In the genomic region with DNA sequence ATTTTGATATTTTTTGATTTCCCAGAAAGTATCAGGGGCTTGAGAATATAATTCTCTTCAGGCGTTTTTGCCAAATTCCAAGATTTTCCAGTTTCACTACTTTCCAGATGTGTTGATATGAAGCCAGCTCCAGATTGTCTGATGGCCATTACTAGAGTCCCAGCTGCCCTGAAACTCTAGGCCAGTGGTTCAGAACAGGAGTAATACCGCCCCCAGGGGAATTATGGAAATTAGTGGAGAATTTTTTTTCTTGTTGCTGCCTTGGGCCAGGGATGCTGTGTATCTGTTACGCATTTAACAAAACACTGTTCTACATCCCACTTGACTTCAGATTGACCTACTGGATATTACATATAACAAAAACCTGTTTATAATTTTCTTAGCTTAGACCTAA, we compare ENCODE assay signal across 11 cellular contexts.
A peak's percentile ranks its signal among the peaks of the same experiment; 100 is the strongest.
DNase-seq lines count a peak whose midpoint lies in the region; ATAC-seq, FAIRE-seq and TF ChIP-seq lines count a peak whose summit lies in the region.
"Had no signal": no experiment of that assay in that cellular context is flagged by ENCODE, and none has a peak within 500 bp of the region (broad histone marks: within the 10 kb centered on the region; RNA-seq: fewer than 3 reads in every experiment).

No MANE protein-coding gene starts in this region.

- CTCF ChIA-PET in MCF 10A (lab: Yijun Ruan, JAX) (interaction anchor here (0.6 to 9.6 kb wide), 49 partner anchors 8 to 1136 kb away, joined by 3 to 151 read pairs (median 4); no protein-coding TSS in a partner anchor), mammary epithelial cell (lab: Charles Lee; ENCODE audit: low non-redundant PET) (interaction anchor here (0.6 to 2.1 kb wide), 2 partner anchors 10 to 838 kb away, joined by 3 to 17 read pairs; no protein-coding TSS in a partner anchor), Panc1 (lab: Charles Lee) (interaction anchor here (2.5 kb wide), 1 partner anchor 838 kb away, joined by 10 read pairs; no protein-coding TSS in a partner anchor)
- CTCF ChIA-PET in activated CD4-positive, alpha-beta memory T cell treated with anti-CD3 and anti-CD28 coated beads for 36 hours (lab: Charles Lee), result interaction anchor here (0.5 to 3.8 kb wide), 6 partner anchors 9 to 839 kb away, joined by 3 to 32 read pairs (median 4); no protein-coding TSS in a partner anchor

- no peak overlapping the region for H3K4me2 ChIP-seq in mammary epithelial cell (ENCODE audit: insufficient read depth, low read depth, low read length)

- no peak for FAIRE-seq in urothelium cell line (lab: Jason Lieb, UNC)

- no peak overlapping the region for H3K27ac Mint-ChIP-seq in MCF 10A (ENCODE audit: low read depth, unreplicated experiment)
- no peak overlapping the region for H3K27ac Mint-ChIP-seq in CD14-positive monocyte
- no peak overlapping the region for H3K27ac Mint-ChIP-seq in activated CD4-positive, alpha-beta memory T cell treated with anti-CD3 and anti-CD28 coated beads for 36 hours
- H3K27ac Mint-ChIP-seq: activated B cell treated with CpG ODN at 0.5 μM for 24 hours, IgD-negative memory B cell had no signal

- H4K20me1 ChIP-seq in mammary epithelial cell (ENCODE audit: insufficient read depth, low read length), result no peaks in the 10 kb centered on the region

- H3K4me1 ChIP-seq in mammary epithelial cell (ENCODE audit: insufficient read depth, low read length), result no peaks in the 10 kb centered on the region
- H3K4me1 ChIP-seq in Panc1 (ENCODE audit: control insufficient read depth, insufficient read depth, low read length), result no peaks in the 10 kb centered on the region; the same call in 1 of the 2 replicates

- dilution Hi-C loops in mammary epithelial cell (cut with HindIII; ENCODE audit: low sequenced_read_pairs), result no loop called here

- H3K27me3 Mint-ChIP-seq in MCF 10A (ENCODE audit: insufficient read depth, unreplicated experiment), result peaks cover 85% of the 10 kb centered on the region
- peaks cover 5 to 11% (median 9%) of the 10 kb centered on the region in 3 donors for H3K27me3 Mint-ChIP-seq in CD14-positive monocyte (ENCODE audit: low read depth in 3 of 3)
- H3K27me3 Mint-ChIP-seq in activated CD4-positive, alpha-beta memory T cell treated with anti-CD3 and anti-CD28 coated beads for 36 hours, result peaks cover 4% of the 10 kb centered on the region

- no peaks in the 10 kb centered on the region for H3K27me3 ChIP-seq in mammary epithelial cell (ENCODE audit: insufficient read depth, low read length)
- H3K27me3 ChIP-seq in Panc1 (ENCODE audit: control insufficient read depth, insufficient read depth, low read length), result peaks cover 5% of the 10 kb centered on the region; the same call in 1 of the 2 replicates

- H3K9me3 Mint-ChIP-seq in MCF 10A (ENCODE audit: unreplicated experiment) (no peaks in the 10 kb centered on the region), CD14-positive monocyte (no peaks in the 10 kb centered on the region)
- H3K9me3 Mint-ChIP-seq in activated CD4-positive, alpha-beta memory T cell treated with anti-CD3 and anti-CD28 coated beads for 36 hours, result no peaks in the 10 kb centered on the region
- H3K9me3 Mint-ChIP-seq: activated B cell treated with CpG ODN at 0.5 μM for 24 hours, IgD-negative memory B cell had no signal

- no peaks in the 10 kb centered on the region for H3K9me3 ChIP-seq in mammary epithelial cell (replicated peaks; ENCODE audit: insufficient read depth, low read length)
- no peaks in the 10 kb centered on the region for H3K9me3 ChIP-seq in Panc1 (ENCODE audit: control insufficient read depth, insufficient read depth, low read depth, low read length)

- H3K36me3 Mint-ChIP-seq in MCF 10A (ENCODE audit: insufficient read depth, unreplicated experiment), result no peaks in the 10 kb centered on the region
- H3K36me3 Mint-ChIP-seq in CD14-positive monocyte, result no peaks in the 10 kb centered on the region
- no peaks in the 10 kb centered on the region for H3K36me3 Mint-ChIP-seq in activated CD4-positive, alpha-beta memory T cell treated with anti-CD3 and anti-CD28 coated beads for 36 hours
- H3K36me3 Mint-ChIP-seq: IgD-negative memory B cell had no signal

- H3K36me3 ChIP-seq in mammary epithelial cell (ENCODE audit: insufficient read depth, low read length) (no peaks in the 10 kb centered on the region), Panc1 (ENCODE audit: control insufficient read depth, insufficient read depth, low read length) (no peaks in the 10 kb centered on the region)

- H3K4me1 Mint-ChIP-seq in MCF 10A (ENCODE audit: insufficient read depth, unreplicated experiment), result no peaks in the 10 kb centered on the region
- H3K4me1 Mint-ChIP-seq in CD14-positive monocyte, result no peaks in the 10 kb centered on the region
- H3K4me1 Mint-ChIP-seq in activated CD4-positive, alpha-beta memory T cell treated with anti-CD3 and anti-CD28 coated beads for 36 hours (ENCODE audit: low read depth), result peaks cover 4% of the 10 kb centered on the region
- H3K4me1 Mint-ChIP-seq: activated B cell treated with CpG ODN at 0.5 μM for 24 hours had no signal

- no peak overlapping the region for H3K9ac ChIP-seq in mammary epithelial cell (ENCODE audit: insufficient read depth, low read length)

- intact Hi-C loops in MCF 10A (cut with micrococcal nuclease) (loop anchor here (1.0 to 10.0 kb wide), 6 partner anchors 334 to 838 kb away; no protein-coding TSS in a partner anchor), mammary epithelial cell (cut with micrococcal nuclease) (loop anchor here (1.0 to 10.0 kb wide), 8 partner anchors 146 to 838 kb away; no protein-coding TSS in a partner anchor), Panc1 (cut with micrococcal nuclease; ENCODE audit: unreplicated experiment) (loop anchor here (1.0 to 10.0 kb wide), 4 partner anchors 348 to 838 kb away; no protein-coding TSS in a partner anchor), CD14-positive monocyte (cut with micrococcal nuclease) (loop anchor here (5.0 to 10.0 kb wide), 2 partner anchors 836 to 838 kb away; no protein-coding TSS in a partner anchor)
- intact Hi-C loops in activated CD4-positive, alpha-beta memory T cell treated with anti-CD3 and anti-CD28 coated beads for 36 hours (cut with micrococcal nuclease), result loop anchor here (1.0 kb wide), 1 partner anchor 771 kb away; no protein-coding TSS in a partner anchor

- in situ Hi-C loops in mammary epithelial cell (cut with MboI; ENCODE audit: low sequenced_read_pairs in 2 of 2) (loop anchor here in 1 of 2 donors (25.0 kb wide), 1 partner anchor 363 kb away; no protein-coding TSS in a partner anchor), Panc1 (cut with HindIII; ENCODE audit: low pct_unique_long_range_greater_than_20kb, low sequenced_read_pairs) (no loop called here)

- H3K4me3 Mint-ChIP-seq in MCF 10A (ENCODE audit: unreplicated experiment) (no peak overlapping the region), CD14-positive monocyte (no peak overlapping the region)
- no peak overlapping the region for H3K4me3 Mint-ChIP-seq in activated CD4-positive, alpha-beta memory T cell treated with anti-CD3 and anti-CD28 coated beads for 36 hours
- H3K4me3 Mint-ChIP-seq: activated B cell treated with CpG ODN at 0.5 μM for 24 hours had no signal

- H3K4me3 ChIP-seq in mammary epithelial cell (replicated peaks in 1 of 3; ENCODE audit: insufficient read depth in 1 of 3, low read depth in 2 of 3, low read length in 3 of 3) (no peak overlapping the region), Panc1 (ENCODE audit: low read depth in 2 of 2, low read length in 2 of 2) (no peak overlapping the region)

- H2AFZ ChIP-seq in mammary epithelial cell (ENCODE audit: low read depth, low read length), result no peak overlapping the region

- POLR2A ChIA-PET in MCF 10A (lab: Yijun Ruan, JAX), result no interaction called here
- POLR2A ChIA-PET in Panc1 (lab: Charles Lee), result no interaction called here
- POLR2A ChIA-PET in activated CD4-positive, alpha-beta memory T cell treated with anti-CD3 and anti-CD28 coated beads for 36 hours (lab: Charles Lee), result no interaction called here

- H3K27ac ChIP-seq in mammary epithelial cell (ENCODE audit: insufficient read depth, low read depth, low read length) (no peak overlapping the region), Panc1 (ENCODE audit: low read length) (no peak overlapping the region)

- ATAC-seq in Panc1 (0 out of 2 replicates have a peak, but pooled peaks have one; percentile 45), GM18858 (IDR thresholded peaks at IDR 0.05; ENCODE audit: unreplicated experiment) (no peak)

- BruUV-seq in MCF 10A (replicated peaks; lab: Mats Ljungman, UMichigan), result no TSS peak
- no TSS peak for BruUV-seq in mammary epithelial cell (replicated peaks; lab: Mats Ljungman, UMichigan)
- BruUV-seq in Panc1 (replicated peaks; lab: Mats Ljungman, UMichigan), result no TSS peak

- no peak for TF ChIP-seq CTCF in MCF 10A (IDR thresholded peaks at IDR 0.05; ENCODE audit: unreplicated experiment)
- TF ChIP-seq CTCF in mammary epithelial cell (conservative IDR thresholded peaks at IDR 0.05 in 1 of 2, IDR thresholded peaks at IDR 0.05 in 1 of 2; ENCODE audit: extremely low read depth in 1 of 2, insufficient read depth in 1 of 2, low read depth in 1 of 2, low read length in 2 of 2), result no peak
- TF ChIP-seq CTCF in Panc1 (IDR thresholded peaks at IDR 0.05), result no peak
- no peak for TF ChIP-seq CTCF in CD14-positive monocyte (IDR thresholded peaks at IDR 0.05)

- DNase-seq in MCF 10A (ENCODE audit: unreplicated experiment), result peak; percentile 4
- DNase-seq in mammary epithelial cell, result no peak
- no peak for DNase-seq in Panc1 (ENCODE audit: low read depth, low spot score)
- peak; percentile 19 for DNase-seq in foreskin melanocyte
- DNase-seq in urothelium cell line (ENCODE audit: low spot score), result peak; percentile 13
- DNase-seq in CD14-positive monocyte (ENCODE audit: low spot score), result no peak
- no peak for DNase-seq in activated CD4-positive, alpha-beta memory T cell treated with anti-CD3 and anti-CD28 coated beads for 36 hours
- DNase-seq: NCI-H2029 had no signal

- 50% methylated on average over 3 of the region's 3 CpGs for WGBS in mammary epithelial cell (ENCODE audit: low coverage, missing lambda C conversion rate)

- H3K79me2 ChIP-seq in mammary epithelial cell (ENCODE audit: insufficient read depth, low read length), result no peaks in the 10 kb centered on the region

Comparison
In these comparisons a context has a peak if more than half of its experiments do, and no peak if none do; other contexts are left out.
1. DNase-seq: peak in MCF 10A (single experiment), foreskin melanocyte (single experiment) and urothelium cell line (single experiment); none in mammary epithelial cell (single experiment), Panc1 (single experiment), CD14-positive monocyte (single experiment) and activated CD4-positive, alpha-beta memory T cell treated with anti-CD3 and anti-CD28 coated beads for 36 hours (single experiment).